Comparison of ENCODE assay signal across 1 cellular context in genomic region chr11:119791701-119792151, GRCh38.
TF ChIP-seq lines count a peak whose summit lies in the region.

No MANE protein-coding gene starts in this region.

TF ChIP-seq in SK-N-SH, 30 proteins besides CTCF, POLR2A, EP300 and RAD21 (continued from another document):
- TF ChIP-seq MAX (IDR thresholded peaks at IDR 0.05; ENCODE audit: low read depth) (no peak), USF2 (IDR thresholded peaks at IDR 0.05; ENCODE audit: borderline replicate concordance, low read depth, low read length) (no peak), RFX5 (IDR thresholded peaks at IDR 0.05; ENCODE audit: low read length) (no peak), JUND (IDR thresholded peaks at IDR 0.05) (no peak)
- TF ChIP-seq, protein P1, sequence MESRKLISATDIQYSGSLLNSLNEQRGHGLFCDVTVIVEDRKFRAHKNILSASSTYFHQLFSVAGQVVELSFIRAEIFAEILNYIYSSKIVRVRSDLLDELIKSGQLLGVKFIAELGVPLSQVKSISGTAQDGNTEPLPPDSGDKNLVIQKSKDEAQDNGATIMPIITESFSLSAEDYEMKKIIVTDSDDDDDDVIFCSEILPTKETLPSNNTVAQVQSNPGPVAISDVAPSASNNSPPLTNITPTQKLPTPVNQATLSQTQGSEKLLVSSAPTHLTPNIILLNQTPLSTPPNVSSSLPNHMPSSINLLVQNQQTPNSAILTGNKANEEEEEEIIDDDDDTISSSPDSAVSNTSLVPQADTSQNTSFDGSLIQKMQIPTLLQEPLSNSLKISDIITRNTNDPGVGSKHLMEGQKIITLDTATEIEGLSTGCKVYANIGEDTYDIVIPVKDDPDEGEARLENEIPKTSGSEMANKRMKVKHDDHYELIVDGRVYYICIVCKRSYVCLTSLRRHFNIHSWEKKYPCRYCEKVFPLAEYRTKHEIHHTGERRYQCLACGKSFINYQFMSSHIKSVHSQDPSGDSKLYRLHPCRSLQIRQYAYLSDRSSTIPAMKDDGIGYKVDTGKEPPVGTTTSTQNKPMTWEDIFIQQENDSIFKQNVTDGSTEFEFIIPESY (IDR thresholded peaks at IDR 0.05; ENCODE audit: borderline replicate concordance, low read depth), result no peak
